Comparison of ENCODE assay signal across 1 cellular context in the genomic region with DNA sequence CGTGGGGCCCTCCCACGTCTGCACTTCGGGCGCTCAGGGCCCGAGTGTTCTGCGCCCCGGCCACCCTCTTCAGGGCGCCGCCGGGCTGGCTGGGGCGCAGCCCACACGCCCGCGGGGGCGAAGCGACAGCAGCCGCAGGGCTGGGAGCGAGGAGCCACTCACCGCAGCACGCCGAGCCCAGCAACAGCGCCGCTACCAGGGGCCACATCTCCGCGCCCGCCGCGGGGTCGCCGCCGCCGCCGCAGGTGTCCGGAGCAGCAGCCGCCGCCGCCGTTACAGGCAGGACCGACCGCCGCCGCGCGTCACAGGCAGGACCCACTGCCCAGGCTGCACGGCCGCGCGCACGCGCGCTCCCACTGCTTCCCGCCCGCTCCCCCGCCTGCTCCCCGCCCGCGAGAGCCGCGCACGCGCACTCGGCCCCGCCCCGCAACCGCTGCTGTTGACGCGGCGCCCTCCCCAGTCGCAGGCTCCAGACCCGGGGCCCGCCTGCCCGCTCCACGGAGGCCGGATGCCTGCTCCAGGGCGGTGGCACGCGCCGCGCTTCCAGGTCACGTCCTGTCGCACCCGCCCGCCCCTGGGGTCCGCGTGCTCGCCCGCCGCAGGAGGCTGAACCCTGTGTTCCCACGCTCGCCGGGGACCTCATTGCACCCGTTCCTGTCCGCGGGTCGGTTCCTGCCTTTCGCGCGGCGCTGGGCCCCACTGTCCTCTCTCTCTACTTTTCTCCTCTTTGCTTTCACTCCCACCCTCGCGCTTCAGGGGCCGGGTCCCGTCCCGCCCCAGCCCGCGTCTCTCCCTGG.
A peak's percentile ranks its signal among the peaks of the same experiment; 100 is the strongest.
TF ChIP-seq lines count a peak whose summit lies in the region.

Gene CD47 (minus strand): TSS at position 331 of the 797 bp plus-strand sequence. CDS start 123 bp downstream, at position 208.

TF ChIP-seq in WTC11, 78 proteins besides CTCF, POLR2A, EP300 and RAD21 (continued from another document):
- no peak for TF ChIP-seq ZNF532 (CRISPR knock-in tag; IDR thresholded peaks at IDR 0.05; ENCODE audit: borderline replicate concordance)
- TF ChIP-seq CBFB (CRISPR knock-in tag; IDR thresholded peaks at IDR 0.05; ENCODE audit: low read depth), result no peak
- TF ChIP-seq FOXP1 (CRISPR knock-in tag; IDR thresholded peaks at IDR 0.05; ENCODE audit: borderline replicate concordance), result no peak; the same call in 1 of the 2 replicates
- no peak for TF ChIP-seq JAZF1 (CRISPR knock-in tag; IDR thresholded peaks at IDR 0.05)
- no peak for TF ChIP-seq FOXJ3 (CRISPR knock-in tag; IDR thresholded peaks at IDR 0.05; ENCODE audit: borderline replicate concordance)
- TF ChIP-seq, protein P1, sequence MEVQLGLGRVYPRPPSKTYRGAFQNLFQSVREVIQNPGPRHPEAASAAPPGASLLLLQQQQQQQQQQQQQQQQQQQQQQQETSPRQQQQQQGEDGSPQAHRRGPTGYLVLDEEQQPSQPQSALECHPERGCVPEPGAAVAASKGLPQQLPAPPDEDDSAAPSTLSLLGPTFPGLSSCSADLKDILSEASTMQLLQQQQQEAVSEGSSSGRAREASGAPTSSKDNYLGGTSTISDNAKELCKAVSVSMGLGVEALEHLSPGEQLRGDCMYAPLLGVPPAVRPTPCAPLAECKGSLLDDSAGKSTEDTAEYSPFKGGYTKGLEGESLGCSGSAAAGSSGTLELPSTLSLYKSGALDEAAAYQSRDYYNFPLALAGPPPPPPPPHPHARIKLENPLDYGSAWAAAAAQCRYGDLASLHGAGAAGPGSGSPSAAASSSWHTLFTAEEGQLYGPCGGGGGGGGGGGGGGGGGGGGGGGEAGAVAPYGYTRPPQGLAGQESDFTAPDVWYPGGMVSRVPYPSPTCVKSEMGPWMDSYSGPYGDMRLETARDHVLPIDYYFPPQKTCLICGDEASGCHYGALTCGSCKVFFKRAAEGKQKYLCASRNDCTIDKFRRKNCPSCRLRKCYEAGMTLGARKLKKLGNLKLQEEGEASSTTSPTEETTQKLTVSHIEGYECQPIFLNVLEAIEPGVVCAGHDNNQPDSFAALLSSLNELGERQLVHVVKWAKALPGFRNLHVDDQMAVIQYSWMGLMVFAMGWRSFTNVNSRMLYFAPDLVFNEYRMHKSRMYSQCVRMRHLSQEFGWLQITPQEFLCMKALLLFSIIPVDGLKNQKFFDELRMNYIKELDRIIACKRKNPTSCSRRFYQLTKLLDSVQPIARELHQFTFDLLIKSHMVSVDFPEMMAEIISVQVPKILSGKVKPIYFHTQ (CRISPR knock-in tag; IDR thresholded peaks at IDR 0.05), result no peak
- 0 out of 2 replicates have a peak, but pooled peaks have one; percentile 25 for TF ChIP-seq TP53 (CRISPR knock-in tag; IDR thresholded peaks at IDR 0.05)
- TF ChIP-seq, protein P2, sequence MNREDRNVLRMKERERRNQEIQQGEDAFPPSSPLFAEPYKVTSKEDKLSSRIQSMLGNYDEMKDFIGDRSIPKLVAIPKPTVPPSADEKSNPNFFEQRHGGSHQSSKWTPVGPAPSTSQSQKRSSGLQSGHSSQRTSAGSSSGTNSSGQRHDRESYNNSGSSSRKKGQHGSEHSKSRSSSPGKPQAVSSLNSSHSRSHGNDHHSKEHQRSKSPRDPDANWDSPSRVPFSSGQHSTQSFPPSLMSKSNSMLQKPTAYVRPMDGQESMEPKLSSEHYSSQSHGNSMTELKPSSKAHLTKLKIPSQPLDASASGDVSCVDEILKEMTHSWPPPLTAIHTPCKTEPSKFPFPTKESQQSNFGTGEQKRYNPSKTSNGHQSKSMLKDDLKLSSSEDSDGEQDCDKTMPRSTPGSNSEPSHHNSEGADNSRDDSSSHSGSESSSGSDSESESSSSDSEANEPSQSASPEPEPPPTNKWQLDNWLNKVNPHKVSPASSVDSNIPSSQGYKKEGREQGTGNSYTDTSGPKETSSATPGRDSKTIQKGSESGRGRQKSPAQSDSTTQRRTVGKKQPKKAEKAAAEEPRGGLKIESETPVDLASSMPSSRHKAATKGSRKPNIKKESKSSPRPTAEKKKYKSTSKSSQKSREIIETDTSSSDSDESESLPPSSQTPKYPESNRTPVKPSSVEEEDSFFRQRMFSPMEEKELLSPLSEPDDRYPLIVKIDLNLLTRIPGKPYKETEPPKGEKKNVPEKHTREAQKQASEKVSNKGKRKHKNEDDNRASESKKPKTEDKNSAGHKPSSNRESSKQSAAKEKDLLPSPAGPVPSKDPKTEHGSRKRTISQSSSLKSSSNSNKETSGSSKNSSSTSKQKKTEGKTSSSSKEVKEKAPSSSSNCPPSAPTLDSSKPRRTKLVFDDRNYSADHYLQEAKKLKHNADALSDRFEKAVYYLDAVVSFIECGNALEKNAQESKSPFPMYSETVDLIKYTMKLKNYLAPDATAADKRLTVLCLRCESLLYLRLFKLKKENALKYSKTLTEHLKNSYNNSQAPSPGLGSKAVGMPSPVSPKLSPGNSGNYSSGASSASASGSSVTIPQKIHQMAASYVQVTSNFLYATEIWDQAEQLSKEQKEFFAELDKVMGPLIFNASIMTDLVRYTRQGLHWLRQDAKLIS (CRISPR knock-in tag; IDR thresholded peaks at IDR 0.05; ENCODE audit: borderline replicate concordance), result no peak
- TF ChIP-seq, protein P3, sequence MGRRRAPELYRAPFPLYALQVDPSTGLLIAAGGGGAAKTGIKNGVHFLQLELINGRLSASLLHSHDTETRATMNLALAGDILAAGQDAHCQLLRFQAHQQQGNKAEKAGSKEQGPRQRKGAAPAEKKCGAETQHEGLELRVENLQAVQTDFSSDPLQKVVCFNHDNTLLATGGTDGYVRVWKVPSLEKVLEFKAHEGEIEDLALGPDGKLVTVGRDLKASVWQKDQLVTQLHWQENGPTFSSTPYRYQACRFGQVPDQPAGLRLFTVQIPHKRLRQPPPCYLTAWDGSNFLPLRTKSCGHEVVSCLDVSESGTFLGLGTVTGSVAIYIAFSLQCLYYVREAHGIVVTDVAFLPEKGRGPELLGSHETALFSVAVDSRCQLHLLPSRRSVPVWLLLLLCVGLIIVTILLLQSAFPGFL (CRISPR knock-in tag; IDR thresholded peaks at IDR 0.05; ENCODE audit: borderline replicate concordance), result no peak
- TF ChIP-seq MXD4 (CRISPR knock-in tag; IDR thresholded peaks at IDR 0.05; ENCODE audit: borderline replicate concordance), result no peak
- no peak for TF ChIP-seq ZNF138 (CRISPR knock-in tag; conservative IDR thresholded peaks at IDR 0.05)
- TF ChIP-seq, protein P4, sequence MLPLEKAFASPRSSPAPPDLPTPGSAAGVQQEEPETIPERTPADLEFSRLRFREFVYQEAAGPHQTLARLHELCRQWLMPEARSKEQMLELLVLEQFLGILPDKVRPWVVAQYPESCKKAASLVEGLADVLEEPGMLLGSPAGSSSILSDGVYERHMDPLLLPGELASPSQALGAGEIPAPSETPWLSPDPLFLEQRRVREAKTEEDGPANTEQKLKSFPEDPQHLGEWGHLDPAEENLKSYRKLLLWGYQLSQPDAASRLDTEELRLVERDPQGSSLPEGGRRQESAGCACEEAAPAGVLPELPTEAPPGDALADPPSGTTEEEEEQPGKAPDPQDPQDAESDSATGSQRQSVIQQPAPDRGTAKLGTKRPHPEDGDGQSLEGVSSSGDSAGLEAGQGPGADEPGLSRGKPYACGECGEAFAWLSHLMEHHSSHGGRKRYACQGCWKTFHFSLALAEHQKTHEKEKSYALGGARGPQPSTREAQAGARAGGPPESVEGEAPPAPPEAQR (CRISPR knock-in tag; IDR thresholded peaks at IDR 0.05), result no peak
- peak; percentile 81 for TF ChIP-seq ETV6 (CRISPR knock-in tag; IDR thresholded peaks at IDR 0.05)
- TF ChIP-seq ZNF416 (CRISPR knock-in tag; IDR thresholded peaks at IDR 0.05), result no peak
- no peak for TF ChIP-seq SMAD4 (CRISPR knock-in tag; IDR thresholded peaks at IDR 0.05)
- TF ChIP-seq ZNF263 (CRISPR knock-in tag; IDR thresholded peaks at IDR 0.05; ENCODE audit: low read depth), result no peak
- TF ChIP-seq GTF2I (CRISPR knock-in tag; conservative IDR thresholded peaks at IDR 0.05), result no peak
- no peak for TF ChIP-seq ZNF396 (CRISPR knock-in tag; IDR thresholded peaks at IDR 0.05; ENCODE audit: borderline replicate concordance)
- peak; percentile 31; the same call in 1 of the 2 replicates for TF ChIP-seq ZNF219 (CRISPR knock-in tag; IDR thresholded peaks at IDR 0.05; ENCODE audit: borderline replicate concordance)
- TF ChIP-seq ZNF232 (CRISPR knock-in tag; IDR thresholded peaks at IDR 0.05), result no peak
TF ChIP-seq in WTC11: peak in this region for 12.
